In the genomic region with DNA sequence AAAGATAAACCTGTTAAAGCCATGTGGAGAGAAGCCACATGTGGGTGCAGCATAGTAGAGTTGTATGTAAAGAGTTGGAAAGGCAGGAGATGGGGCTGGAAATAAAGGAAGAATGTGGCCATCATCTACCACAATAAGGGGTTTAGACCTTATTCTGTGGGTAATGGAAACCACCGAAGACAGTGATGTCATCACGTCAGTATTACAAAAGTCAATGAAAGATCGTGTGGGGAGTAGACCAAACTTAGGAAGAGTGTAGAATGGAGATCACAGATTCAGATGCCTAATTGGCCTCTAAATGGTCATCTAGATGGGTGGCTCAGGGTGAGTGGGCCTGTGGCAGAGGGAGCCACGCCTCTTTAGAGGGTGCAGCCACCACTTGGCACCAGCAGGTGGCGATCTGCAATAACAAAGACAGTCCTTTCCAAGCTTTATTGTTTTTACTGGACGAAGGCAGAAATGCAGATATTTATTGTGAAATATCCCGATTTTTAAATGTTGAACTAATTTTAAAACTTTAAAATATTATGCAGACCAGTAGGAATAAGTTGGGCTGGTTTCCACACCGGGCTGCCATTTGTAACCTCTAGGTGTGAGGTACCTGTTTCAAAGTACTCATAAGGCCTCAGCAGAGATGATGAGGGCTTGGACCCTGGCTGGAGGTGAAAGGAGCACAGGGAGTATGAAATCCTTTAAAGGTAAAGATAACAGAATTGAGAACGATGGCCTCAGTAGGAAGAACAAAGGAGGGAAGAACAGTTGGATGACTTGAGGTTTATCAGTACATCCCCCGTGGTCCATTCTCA, we compare ENCODE assay signal across 8 cellular contexts.
DNase-seq lines count a peak whose midpoint lies in the region; ATAC-seq, FAIRE-seq and TF ChIP-seq lines count a peak whose summit lies in the region.

No MANE protein-coding gene starts in this region.

- no peaks in the 10 kb centered on the region for H3K27me3 ChIP-seq in adrenal gland

- WGBS in adrenal gland, 4 donors: 56 to 63% (median 60%) methylated on average over 10 of the region's 10 CpGs

- DNase-seq in AG08396 (ENCODE audit: low spot score) (peak; percentile 69), GM12891 (ENCODE audit: insufficient read length, low spot score) (peak; percentile 37), NCI-H69 (lab: John Stamatoyannopoulos, UW) (peak; percentile 71), adrenal gland (peak; percentile 22 to 72 (median 46)), iPS-NIHi11 (ENCODE audit: low spot score) (peak; percentile 81), NCI-H2107 treated with DMSO at 0.1 percent for 48 hours (lab: John Stamatoyannopoulos, UW; ENCODE audit: unreplicated experiment) (no peak)
- DNase-seq in stimulated activated CD8-positive, alpha-beta memory T cell treated with anti-CD3 and anti-CD28 coated beads, Interleukin-12 subunit alpha, Interleukin-12 subunit beta, amount 100 ng/mL, for 24 hours (ENCODE audit: extremely low read depth): peak; percentile 2

- TF ChIP-seq POLR2A in GM12891 (IDR thresholded peaks at IDR 0.05; ENCODE audit: low read depth, low read length) (no peak), adrenal gland (IDR thresholded peaks at IDR 0.05) (no peak)

- H3K36me3 ChIP-seq in adrenal gland (replicated peaks in 1 of 2): no peaks in the 10 kb centered on the region

- peak; percentile 27 to 75 (median 57) for TF ChIP-seq CTCF in adrenal gland (IDR thresholded peaks at IDR 0.05)

- peak; percentile 66 for FAIRE-seq in GM12891 (lab: Jason Lieb, UNC)

- H3K27ac ChIP-seq in adrenal gland: no peak overlapping the region

- H3K4me1 ChIP-seq in adrenal gland (replicated peaks in 1 of 2): no peaks in the 10 kb centered on the region

- no peak overlapping the region for H3K4me3 ChIP-seq in adrenal gland

- ATAC-seq in HG02885 (IDR thresholded peaks at IDR 0.05; ENCODE audit: poor library complexity, unreplicated experiment): peak; percentile 74

- H3K9me3 ChIP-seq in adrenal gland (replicated peaks in 1 of 3): no peaks in the 10 kb centered on the region

- intact Hi-C loops in adrenal gland (cut with DNase I): no loop called here

TF ChIP-seq in GM12891, 5 proteins besides CTCF, POLR2A, EP300 and RAD21:
- TF ChIP-seq SPI1 (IDR thresholded peaks at IDR 0.05; ENCODE audit: low read depth, low read length) (no peak), TAF1 (IDR thresholded peaks at IDR 0.05; ENCODE audit: low read depth, low read length) (no peak), POLR2AphosphoS5 (IDR thresholded peaks at IDR 0.05; ENCODE audit: low read depth, low read length) (no peak), PAX5 (IDR thresholded peaks at IDR 0.05; ENCODE audit: insufficient read depth, low read length, severe bottlenecking) (no peak), POU2F2 (IDR thresholded peaks at IDR 0.05; ENCODE audit: low read depth, low read length) (no peak)
